Comparison of ENCODE assay signal across 21 cellular contexts in genomic region chr3:41259449-41260062, GRCh38.
DNase-seq lines count a peak whose midpoint lies in the region; ATAC-seq and TF ChIP-seq lines count a peak whose summit lies in the region.
"Had no signal": no experiment of that assay in that cellular context is flagged by ENCODE, and none has a peak within 500 bp of the region (broad histone marks: within the 10 kb centered on the region; RNA-seq: fewer than 3 reads in every experiment).

No MANE protein-coding gene starts in this region.

- TF ChIP-seq CTCF in Panc1 (IDR thresholded peaks at IDR 0.05) (no peak), smooth muscle cell (IDR thresholded peaks at IDR 0.05; ENCODE audit: borderline replicate concordance, insufficient read depth, poor library complexity, severe bottlenecking) (no peak), glutamatergic neuron (IDR thresholded peaks at IDR 0.05; ENCODE audit: partially characterized antibody, unreplicated experiment) (no peak)

- CTCF ChIA-PET in Panc1 (lab: Charles Lee), result no interaction called here
- CTCF ChIA-PET in HEK293T (lab: Yijun Ruan, JAX), result no interaction called here

- H3K27me3 ChIP-seq in Panc1 (ENCODE audit: control insufficient read depth, insufficient read depth, low read length) (no peaks in the 10 kb centered on the region), smooth muscle cell (ENCODE audit: low read depth) (no peaks in the 10 kb centered on the region)
- H3K27me3 ChIP-seq: cardiac muscle cell, neural progenitor cell, sigmoid colon, testis, vagina had no signal

- DNase-seq in GM04503 (ENCODE audit: low read depth) (peak; percentile 37), Panc1 (ENCODE audit: low read depth, low spot score) (no peak), fibroblast of peridontal ligament (ENCODE audit: extremely low read depth) (peak; percentile 32), smooth muscle cell (lab: John Stamatoyannopoulos, UW; ENCODE audit: unreplicated experiment) (no peak), glutamatergic neuron (no peak), HEK293T (ENCODE audit: extremely low spot score) (no peak)
- DNase-seq: activated gamma-delta T cell treated with Interleukin-2 at 50 U/mL for 16 hours; activated T-cell treated with anti-CD3 and anti-CD28 coated beads, Interleukin-2, amount 50 U/mL, for 1 hour; CD8-positive, alpha-beta memory T cell; hypothalamus; islet precursor cell; NCI-H2171; NCI-H69; sigmoid colon; stimulated activated CD4-positive, alpha-beta T cell treated with anti-CD3 and anti-CD28 coated beads, Interleukin-1b, Interleukin-23, amount 100 ng/mL, for 48 hours; stimulated activated naive CD4-positive, alpha-beta T cell; testis had no signal

- H3K27ac Mint-ChIP-seq in glutamatergic neuron (ENCODE audit: unreplicated experiment), result no peak overlapping the region
- H3K27ac Mint-ChIP-seq: neural progenitor cell had no signal

- no peaks in the 10 kb centered on the region for H3K79me2 ChIP-seq in smooth muscle cell (ENCODE audit: low read depth)

- intact Hi-C loops in Panc1 (cut with micrococcal nuclease; ENCODE audit: unreplicated experiment), result no loop called here

- peaks cover 4% of the 10 kb centered on the region for H3K9me3 Mint-ChIP-seq in glutamatergic neuron (ENCODE audit: unreplicated experiment)
- H3K9me3 Mint-ChIP-seq: CD8-positive, alpha-beta memory T cell; neural progenitor cell had no signal

- H3K4me3 ChIP-seq in Panc1 (ENCODE audit: low read depth in 2 of 2, low read length in 2 of 2) (no peak overlapping the region), smooth muscle cell (no peak overlapping the region)
- H3K4me3 ChIP-seq: cardiac muscle cell, neural progenitor cell, sigmoid colon, testis, vagina had no signal

- in situ Hi-C loops in Panc1 (cut with HindIII; ENCODE audit: low pct_unique_long_range_greater_than_20kb, low sequenced_read_pairs), result no loop called here

- H3K4me1 ChIP-seq in Panc1 (ENCODE audit: control insufficient read depth, insufficient read depth, low read length), result no peaks in the 10 kb centered on the region
- H3K4me1 ChIP-seq in smooth muscle cell (ENCODE audit: low read depth), result peaks cover 4% of the 10 kb centered on the region
- H3K4me1 ChIP-seq: neural progenitor cell, sigmoid colon, testis had no signal

- no peak overlapping the region for H2AFZ ChIP-seq in smooth muscle cell (ENCODE audit: low read depth)
- H2AFZ ChIP-seq: neural progenitor cell had no signal

- H3K27me3 Mint-ChIP-seq in glutamatergic neuron (ENCODE audit: unreplicated experiment), result peaks cover 3% of the 10 kb centered on the region
- H3K27me3 Mint-ChIP-seq: CD8-positive, alpha-beta memory T cell had no signal

- H3K27ac ChIP-seq in Panc1 (ENCODE audit: low read length) (no peak overlapping the region), smooth muscle cell (ENCODE audit: low read depth) (peak overlapping the region; percentile 7)
- H3K27ac ChIP-seq: cardiac muscle cell, neural progenitor cell, sigmoid colon, testis, vagina had no signal

- 0% methylated on average over 1 of the region's 1 CpG for WGBS in smooth muscle cell (ENCODE audit: low lambda C conversion rate)

- H3K9me3 ChIP-seq in Panc1 (ENCODE audit: control insufficient read depth, insufficient read depth, low read depth, low read length) (no peaks in the 10 kb centered on the region), smooth muscle cell (replicated peaks; ENCODE audit: low read depth) (no peaks in the 10 kb centered on the region)
- H3K9me3 ChIP-seq: sigmoid colon, testis, vagina had no signal

- H3F3A ChIP-seq in smooth muscle cell (ENCODE audit: low read depth), result no peaks in the 10 kb centered on the region

- H3K36me3 ChIP-seq in Panc1 (ENCODE audit: control insufficient read depth, insufficient read depth, low read length) (no peaks in the 10 kb centered on the region), smooth muscle cell (ENCODE audit: low read depth) (no peaks in the 10 kb centered on the region)
- H3K36me3 ChIP-seq: cardiac muscle cell, neural progenitor cell, sigmoid colon, vagina had no signal

- no peaks in the 10 kb centered on the region for H3K4me1 Mint-ChIP-seq in glutamatergic neuron (ENCODE audit: low read depth, unreplicated experiment)
- H3K4me1 Mint-ChIP-seq: CD8-positive, alpha-beta memory T cell; neural progenitor cell had no signal

- POLR2A ChIA-PET in Panc1 (lab: Charles Lee), result no interaction called here
- POLR2A ChIA-PET in HEK293T (lab: Yijun Ruan, JAX), result no interaction called here

- H3K9ac ChIP-seq in smooth muscle cell (ENCODE audit: low read depth), result no peak overlapping the region
- H3K9ac ChIP-seq: neural progenitor cell had no signal

- peak overlapping the region; percentile 27 for H3K4me2 ChIP-seq in smooth muscle cell
- H3K4me2 ChIP-seq: neural progenitor cell had no signal

- BruUV-seq in Panc1 (replicated peaks; lab: Mats Ljungman, UMichigan), result TSS peak; percentile 40

- no peaks in the 10 kb centered on the region for H4K20me1 ChIP-seq in smooth muscle cell (ENCODE audit: low read depth)

- ATAC-seq in Panc1 (no peak), HG03571 (IDR thresholded peaks at IDR 0.05; ENCODE audit: unreplicated experiment) (no peak)

- H3K36me3 Mint-ChIP-seq in glutamatergic neuron (ENCODE audit: unreplicated experiment), result no peaks in the 10 kb centered on the region
- H3K36me3 Mint-ChIP-seq: neural progenitor cell had no signal

- H3K4me3 Mint-ChIP-seq in glutamatergic neuron (ENCODE audit: unreplicated experiment), result no peak overlapping the region
- H3K4me3 Mint-ChIP-seq: CD8-positive, alpha-beta memory T cell; neural progenitor cell had no signal

TF ChIP-seq in HEK293T, 16 proteins besides CTCF, POLR2A, EP300 and RAD21:
- TF ChIP-seq ZNF384 (IDR thresholded peaks at IDR 0.05) (no peak), CTBP1 (IDR thresholded peaks at IDR 0.05; ENCODE audit: borderline replicate concordance) (no peak), SUZ12 (IDR thresholded peaks at IDR 0.05) (no peak), ELF4 (IDR thresholded peaks at IDR 0.05) (no peak), HDGF (IDR thresholded peaks at IDR 0.05; ENCODE audit: borderline replicate concordance) (no peak), NFRKB (IDR thresholded peaks at IDR 0.05) (no peak), BHLHE40 (IDR thresholded peaks at IDR 0.05; ENCODE audit: borderline replicate concordance) (no peak), TARDBP (IDR thresholded peaks at IDR 0.05) (no peak), LEF1 (IDR thresholded peaks at IDR 0.05; ENCODE audit: borderline replicate concordance) (no peak), FOXM1 (IDR thresholded peaks at IDR 0.05; ENCODE audit: borderline replicate concordance) (no peak), FOXK2 (IDR thresholded peaks at IDR 0.05) (no peak), L3MBTL2 (conservative IDR thresholded peaks at IDR 0.05) (no peak), ARNT (IDR thresholded peaks at IDR 0.05) (no peak)
- TF ChIP-seq, protein P1, sequence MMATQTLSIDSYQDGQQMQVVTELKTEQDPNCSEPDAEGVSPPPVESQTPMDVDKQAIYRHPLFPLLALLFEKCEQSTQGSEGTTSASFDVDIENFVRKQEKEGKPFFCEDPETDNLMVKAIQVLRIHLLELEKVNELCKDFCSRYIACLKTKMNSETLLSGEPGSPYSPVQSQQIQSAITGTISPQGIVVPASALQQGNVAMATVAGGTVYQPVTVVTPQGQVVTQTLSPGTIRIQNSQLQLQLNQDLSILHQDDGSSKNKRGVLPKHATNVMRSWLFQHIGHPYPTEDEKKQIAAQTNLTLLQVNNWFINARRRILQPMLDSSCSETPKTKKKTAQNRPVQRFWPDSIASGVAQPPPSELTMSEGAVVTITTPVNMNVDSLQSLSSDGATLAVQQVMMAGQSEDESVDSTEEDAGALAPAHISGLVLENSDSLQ (IDR thresholded peaks at IDR 0.05), result no peak

Comparison
In these comparisons a context has a peak if more than half of its experiments do, and no peak if none do; other contexts are left out.
1. DNase-seq: peak in GM04503 (single experiment) and fibroblast of peridontal ligament (single experiment); none in Panc1 (single experiment), smooth muscle cell (single experiment), glutamatergic neuron (single experiment) and HEK293T (single experiment).